22 cellular contexts compared by ENCODE assay signal in the genomic region with DNA sequence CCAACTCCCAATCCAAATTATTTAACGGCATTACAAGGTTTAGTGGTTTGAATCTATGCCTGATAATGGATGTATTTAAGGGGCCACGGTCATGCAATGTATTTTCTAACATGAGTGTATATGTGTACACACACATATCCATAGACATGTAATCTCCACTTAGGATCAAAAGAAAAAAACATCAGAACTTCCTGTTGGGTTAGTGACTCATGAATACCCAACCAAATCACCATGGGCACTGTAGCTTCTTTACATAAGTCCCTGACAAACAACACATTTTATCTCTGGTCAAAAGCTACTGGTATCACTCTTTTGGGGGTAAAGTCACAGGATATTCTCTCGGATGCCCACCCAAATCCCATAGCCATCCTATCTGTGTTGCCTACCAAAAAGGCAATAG. TPM values are rescaled to one million over a fixed set of nuclear protein-coding genes. Genes with fewer than 3 reads are reported as not detected.
DNase-seq lines count a peak whose midpoint lies in the region; ATAC-seq lines count a peak whose summit lies in the region.
"Had no signal": no experiment of that assay in that cellular context is flagged by ENCODE, and none has a peak within 500 bp of the region (broad histone marks: within the 10 kb centered on the region; RNA-seq: fewer than 3 reads in every experiment).

No MANE protein-coding gene starts in this region.

- no peak for ATAC-seq in HG02759 (IDR thresholded peaks at IDR 0.05; ENCODE audit: unreplicated experiment)
- ATAC-seq in HG02973 (IDR thresholded peaks at IDR 0.05; ENCODE audit: unreplicated experiment) = no peak
- ATAC-seq: lower lobe of right lung; naive thymus-derived CD4-positive, alpha-beta T cell had no signal

- DNase-seq in DMS53 treated with DMSO at 0.1 percent for 48 hours (lab: John Stamatoyannopoulos, UW; ENCODE audit: unreplicated experiment) (peak; percentile 82), HT-29 (ENCODE audit: low spot score) (peak; percentile 69), amniotic epithelial cell (ENCODE audit: low read depth) (peak; percentile 34), kidney tubule cell (ENCODE audit: low spot score) (peak; percentile 77), NCI-H69 (lab: John Stamatoyannopoulos, UW) (no peak), ureter (ENCODE audit: low spot score) (no peak)
- DNase-seq: activated CD4-positive, alpha-beta T cell treated with anti-CD3 and anti-CD28 coated beads, Interleukin-2, amount 50 U/mL, for 4 hours; activated naive CD4-positive, alpha-beta T cell treated with anti-CD3 and anti-CD28 coated beads for 36 hours; activated T-cell treated with anti-CD3 and anti-CD28 coated beads, Interleukin-2, amount 50 U/mL, for 1 hour; dermis blood vessel endothelial cell; HCEC 1CT; lower lobe of right lung; MM.1S; naive thymus-derived CD4-positive, alpha-beta T cell; Peyer's patch; stimulated activated CD4-positive, alpha-beta T cell treated with anti-CD3 and anti-CD28 coated beads, Interleukin-12 subunit alpha, Interleukin-12 subunit beta, amount 100 ng/mL, for 4 hours; tibial artery had no signal

RNA-seq across cellular contexts. Expression of a gene that starts 36.5 kb away (rescaled TPM):
- not detected in 2 replicates for total RNA-seq in HT-29 (2014; rRNA removed; shearing (Covaris generic))
- total RNA-seq in ureter = not detected
- total RNA-seq: activated naive CD4-positive, alpha-beta T cell treated with anti-CD3 and anti-CD28 coated beads for 36 hours; dermis blood vessel endothelial cell; epithelial cell of proximal tubule; lower lobe of right lung; naive thymus-derived CD4-positive, alpha-beta T cell; Peyer's patch; posterior vena cava; T-helper 1 cell treated with Interleukin-12 subunit alpha and Interleukin-12 subunit beta and Interleukin-4 antibody, amounts not matched to agents 30 ng/mL and 1 ng/mL, for 36 hours had no signal

Comparison
In these comparisons a context has a peak if more than half of its experiments do, and no peak if none do; other contexts are left out.
1. DNase-seq: peak in DMS53 treated with DMSO at 0.1 percent for 48 hours (single experiment), HT-29 (single experiment), amniotic epithelial cell (single experiment) and kidney tubule cell (single experiment); none in NCI-H69 (single experiment) and ureter (single experiment).